22 cellular contexts compared by ENCODE assay signal in the genomic region with DNA sequence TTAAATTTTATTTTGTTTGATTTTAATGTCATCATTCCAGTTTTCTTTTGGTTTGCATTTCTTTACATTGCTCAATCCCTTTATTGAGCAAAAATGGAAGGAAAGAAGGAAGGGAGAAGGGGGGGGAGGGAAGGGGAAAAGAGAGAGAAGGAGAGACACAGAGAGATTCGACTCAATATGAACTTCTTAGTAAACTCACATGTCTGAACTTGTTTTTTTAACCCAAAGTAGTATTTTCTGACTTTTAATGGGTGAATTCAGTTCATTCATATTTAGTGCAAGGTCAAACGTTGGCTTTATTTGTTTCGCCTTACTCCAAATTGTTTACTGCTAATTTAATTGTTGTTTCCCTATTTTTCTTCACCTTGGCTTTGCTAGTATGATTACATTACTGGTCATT.
DNase-seq lines count a peak whose midpoint lies in the region; ATAC-seq, FAIRE-seq and TF ChIP-seq lines count a peak whose summit lies in the region.
"Had no signal": no experiment of that assay in that cellular context is flagged by ENCODE, and none has a peak within 500 bp of the region (broad histone marks: within the 10 kb centered on the region; RNA-seq: fewer than 3 reads in every experiment).

No MANE protein-coding gene starts in this region.

- no peak overlapping the region for H3K9ac ChIP-seq in HepG2 (ENCODE audit: insufficient read depth, low read depth, low read length)

- ATAC-seq in HepG2 (no peak), right lobe of liver (no peak), pancreas (no peak)
- ATAC-seq: A549; CD8-positive, alpha-beta T cell had no signal

- no peaks in the 10 kb centered on the region for H4K20me1 ChIP-seq in HepG2 (ENCODE audit: insufficient read depth, low read length)
- H4K20me1 ChIP-seq: BLaER1 treated with 17β-estradiol and CSF1 and Interleukin-3, amounts not matched to agents 10 nM and 100 nM had no signal

- POLR2A ChIA-PET in HepG2 (lab: Yijun Ruan, JAX), result no interaction called here

- no TSS peak for BruUV-seq in HepG2 (replicated peaks; lab: Mats Ljungman, UMichigan)

- TF ChIP-seq POLR2A in HepG2 (IDR thresholded peaks at IDR 0.05; ENCODE audit: insufficient read depth in 1 of 2, low read depth in 2 of 2, low read length in 2 of 2) (no peak), right lobe of liver (IDR thresholded peaks at IDR 0.05) (no peak), thyroid gland (IDR thresholded peaks at IDR 0.05) (no peak)

- H3K79me2 ChIP-seq in HepG2 (ENCODE audit: insufficient read depth, low read length), result no peaks in the 10 kb centered on the region

- TF ChIP-seq RAD21 in HepG2 (CRISPR knock-in tag; IDR thresholded peaks at IDR 0.05), result no peak

- H2AFZ ChIP-seq in HepG2 (ENCODE audit: low read length), result no peak overlapping the region

- CTCF ChIA-PET in HepG2 (lab: Yijun Ruan, JAX; ENCODE audit: low intra/inter-chr PET ratio, low total read pairs), result no interaction called here

- H3K36me3 ChIP-seq in HepG2 (replicated peaks in 1 of 2; ENCODE audit: control insufficient read depth in 1 of 2, insufficient read depth in 2 of 2, low read length in 2 of 2) (no peaks in the 10 kb centered on the region), right lobe of liver (no peaks in the 10 kb centered on the region), pancreas (no peaks in the 10 kb centered on the region), thyroid gland (no peaks in the 10 kb centered on the region)
- H3K36me3 ChIP-seq: BLaER1 treated with 17β-estradiol and CSF1 and Interleukin-3, amounts not matched to agents 10 nM and 100 nM had no signal

- intact Hi-C loops in HepG2 (cut with micrococcal nuclease; ENCODE audit: unreplicated experiment) (no loop called here), right lobe of liver (cut with DNase I) (no loop called here), pancreas (cut with DNase I) (no loop called here), thyroid gland (cut with DNase I) (no loop called here)

- in situ Hi-C loops in HepG2 (cut with HindIII; ENCODE audit: extremely low pct_ligation_motif_present, low pct_unique_long_range_greater_than_20kb), result no loop called here

- H3K27me3 ChIP-seq in HepG2 (ENCODE audit: control insufficient read depth in 1 of 2, insufficient read depth in 2 of 2, low read length in 2 of 2), result no peaks in the 10 kb centered on the region
- H3K27me3 ChIP-seq in right lobe of liver, result no peaks in the 10 kb centered on the region
- H3K27me3 ChIP-seq in pancreas, result no peaks in the 10 kb centered on the region
- no peaks in the 10 kb centered on the region for H3K27me3 ChIP-seq in thyroid gland
- H3K27me3 ChIP-seq: BLaER1 treated with 17β-estradiol and CSF1 and Interleukin-3, amounts not matched to agents 10 nM and 100 nM had no signal

- H3K4me3 ChIP-seq in HepG2 (replicated peaks in 1 of 3; ENCODE audit: insufficient read depth in 1 of 3, low read depth in 2 of 3, low read length in 3 of 3) (no peak overlapping the region), right lobe of liver (no peak overlapping the region), fibroblast of villous mesenchyme (ENCODE audit: low read depth, low read length) (no peak overlapping the region), pancreas (no peak overlapping the region), thyroid gland (replicated peaks in 1 of 3) (no peak overlapping the region)
- H3K4me3 ChIP-seq: A549; BLaER1 treated with 17β-estradiol and CSF1 and Interleukin-3, amounts not matched to agents 10 nM and 100 nM had no signal

- FAIRE-seq in HepG2 (lab: Jason Lieb, UNC) (no peak), pancreas (lab: Jason Lieb, UNC) (no peak)
- FAIRE-seq: A549, D721Med, G401.6, GM12891, GM19239 had no signal

- TF ChIP-seq EP300 in HepG2 (IDR thresholded peaks at IDR 0.05; ENCODE audit: low read depth in 2 of 2, low read length in 2 of 2) (no peak), HepG2 (CRISPR knock-in tag; IDR thresholded peaks at IDR 0.05; ENCODE audit: borderline replicate concordance) (no peak)

- DNase-seq in HepG2 (ENCODE audit: low spot score), result no peak
- no peak for DNase-seq in right lobe of liver
- DNase-seq in fibroblast of gingiva (ENCODE audit: low read depth), result peak; percentile 20
- DNase-seq in fibroblast of villous mesenchyme (ENCODE audit: low read depth), result peak; percentile 56
- no peak for DNase-seq in pancreas
- DNase-seq in amygdala (lab: John Stamatoyannopoulos, UW), result no peak
- no peak for DNase-seq in thyroid gland
- DNase-seq: AML-193; Caco-2; Calu3; CD4-positive, alpha-beta T cell; CD8-positive, alpha-beta T cell; DMS79 treated with DMSO at 0.1 percent for 48 hours; GF-D8 had no signal

- H3K9me3 ChIP-seq in HepG2 (ENCODE audit: low read length), result no peaks in the 10 kb centered on the region
- H3K9me3 ChIP-seq in right lobe of liver, result no peaks in the 10 kb centered on the region
- H3K9me3 ChIP-seq in pancreas, result no peaks in the 10 kb centered on the region
- no peaks in the 10 kb centered on the region for H3K9me3 ChIP-seq in thyroid gland
- H3K9me3 ChIP-seq: A549, Caco-2 had no signal

- H3K4me1 ChIP-seq in HepG2 (ENCODE audit: insufficient read depth, low read length) (peaks cover 2% of the 10 kb centered on the region; the same call in 1 of the 2 replicates), right lobe of liver (no peaks in the 10 kb centered on the region), pancreas (no peaks in the 10 kb centered on the region), thyroid gland (no peaks in the 10 kb centered on the region)
- H3K4me1 ChIP-seq: A549, Caco-2 had no signal

- no peak for TF ChIP-seq CTCF in HepG2 (CRISPR knock-in tag; IDR thresholded peaks at IDR 0.05)
- TF ChIP-seq CTCF in right lobe of liver (IDR thresholded peaks at IDR 0.05), result no peak
- TF ChIP-seq CTCF in fibroblast of villous mesenchyme (IDR thresholded peaks at IDR 0.05; ENCODE audit: insufficient read depth, low read depth, low read length), result no peak
- TF ChIP-seq CTCF in pancreas (IDR thresholded peaks at IDR 0.05), result no peak
- TF ChIP-seq CTCF in thyroid gland (IDR thresholded peaks at IDR 0.05), result no peak

- no peak overlapping the region for H3K27ac ChIP-seq in HepG2 (ENCODE audit: extremely low read length, insufficient read depth, low read length)
- no peak overlapping the region for H3K27ac ChIP-seq in right lobe of liver
- no peak overlapping the region for H3K27ac ChIP-seq in pancreas
- H3K27ac ChIP-seq in thyroid gland, result no peak overlapping the region
- H3K27ac ChIP-seq: 22Rv1, A549, C4-2B had no signal

- 60% methylated on average over 3 of the region's 3 CpGs for WGBS in HepG2 (ENCODE audit: low lambda C conversion rate)
- 62% methylated on average over 3 of the region's 3 CpGs for WGBS in right lobe of liver (ENCODE audit: insufficient coverage, low coverage, low lambda C conversion rate, missing lambda C conversion rate)
- 71 to 82% methylated on average over 3 of the region's 3 CpGs for WGBS in pancreas, 2 donors
- WGBS in thyroid gland, 2 donors, result 86 to 88% methylated on average over 3 of the region's 3 CpGs

- no peak overlapping the region for H3K4me2 ChIP-seq in HepG2 (ENCODE audit: low read depth, low read length)
- H3K4me2 ChIP-seq: A549 had no signal

TF ChIP-seq in HepG2, 621 proteins besides CTCF, POLR2A, EP300 and RAD21:
- TF ChIP-seq ZFP37 (CRISPR knock-in tag; IDR thresholded peaks at IDR 0.05; ENCODE audit: borderline replicate concordance) (no peak), HNRNPK (IDR thresholded peaks at IDR 0.05; ENCODE audit: low read depth, low read length, poor library complexity, severe bottlenecking) (peak; percentile 81)

Comparison
In these comparisons a context has a peak if more than half of its experiments do, and no peak if none do; other contexts are left out.
1. DNase-seq: peak in fibroblast of gingiva (single experiment) and fibroblast of villous mesenchyme (single experiment); none in HepG2 (single experiment), right lobe of liver (0 of 3), pancreas (0 of 6), amygdala (0 of 56) and thyroid gland (0 of 2).